8 cellular contexts compared by ENCODE assay signal in genomic region chr22:40533712-40534378, GRCh38.
DNase-seq lines count a peak whose midpoint lies in the region; ATAC-seq and TF ChIP-seq lines count a peak whose summit lies in the region.

No MANE protein-coding gene starts in this region.

- H3K56ac ChIP-seq in IMR-90 (ENCODE audit: extremely low read depth, insufficient read depth, low read length) = no peak overlapping the region; the same call in 1 of the 2 replicates

- H3K4me1 ChIP-seq in IMR-90 (ENCODE audit: control insufficient read depth, insufficient read depth, low read length) (peaks cover 19% of the 10 kb centered on the region), tibial nerve (peaks cover 0 to 63% (median 32%) of the 10 kb centered on the region in 4 donors)

- H2BK5ac ChIP-seq in IMR-90 (ENCODE audit: low read depth, low read length, poor library complexity, severe bottlenecking) = peak overlapping the region; percentile 95

- peak overlapping the region; percentile 16 to 60; a peak in 1 of 4 replicates for H4K8ac ChIP-seq in IMR-90 (ENCODE audit: low read depth in 2 of 2, low read length in 2 of 2)

- H2AK9ac ChIP-seq in IMR-90 (replicated peaks; ENCODE audit: low read depth, low read length, poor library complexity) = no peak overlapping the region

- dilution Hi-C loops in IMR-90 (cut with HindIII; ENCODE audit: low sequenced_read_pairs, unreplicated experiment) = no loop called here

- H3K23ac ChIP-seq in IMR-90 (ENCODE audit: low read depth, low read length) = peak overlapping the region; percentile 34; the same call in 1 of the 2 replicates

- peak overlapping the region; percentile 78 for H3K4me2 ChIP-seq in IMR-90 (ENCODE audit: low read depth, low read length)

- H3K27me3 Mint-ChIP-seq in effector memory CD8-positive, alpha-beta T cell = no peaks in the 10 kb centered on the region
- H3K27me3 Mint-ChIP-seq in natural killer cell (ENCODE audit: low read depth in 2 of 2) = no peaks in the 10 kb centered on the region

- no peaks in the 10 kb centered on the region for H3K9me3 Mint-ChIP-seq in effector memory CD8-positive, alpha-beta T cell
- no peaks in the 10 kb centered on the region for H3K9me3 Mint-ChIP-seq in natural killer cell

- POLR2A ChIA-PET in AG04449 (lab: Yijun Ruan, JAX) (interaction anchor here (0.6 to 2.2 kb wide), 4 partner anchors 10 to 84 kb away, joined by 3 to 7 read pairs (median 4); no protein-coding TSS in a partner anchor), IMR-90 (lab: Charles Lee; ENCODE audit: unreplicated experiment) (interaction anchor here (0.6 kb wide), 1 partner anchor 142 kb away, joined by 3 read pairs; no protein-coding TSS in a partner anchor)

- peaks cover 43 to 52% of the 10 kb centered on the region in 2 donors for H3K4me1 Mint-ChIP-seq in effector memory CD8-positive, alpha-beta T cell (ENCODE audit: low read depth in 2 of 2)
- peaks cover 37 to 45% of the 10 kb centered on the region in 2 donors for H3K4me1 Mint-ChIP-seq in natural killer cell

- H3K9me1 ChIP-seq in IMR-90 (ENCODE audit: insufficient read depth, low read length) = peaks cover 10% of the 10 kb centered on the region

- H4K91ac ChIP-seq in IMR-90 (ENCODE audit: insufficient read depth, low read depth, low read length) = peak overlapping the region; percentile 63; the same call in 1 of the 2 replicates

- peak overlapping the region; percentile 72 for H2BK120ac ChIP-seq in IMR-90 (ENCODE audit: low read depth, low read length)

- peak overlapping the region; percentile 77 to 79 for H3K4me3 Mint-ChIP-seq in effector memory CD8-positive, alpha-beta T cell
- peak overlapping the region; percentile 75 for H3K4me3 Mint-ChIP-seq in natural killer cell

- intact Hi-C loops in IMR-90 (cut with micrococcal nuclease) (loop anchor here (5.0 kb wide), 1 partner anchor 103 kb away; the partner anchor contains the start of gene MRTFA), natural killer cell (cut with micrococcal nuclease) (loop anchor here (2.0 kb wide), 1 partner anchor 103 kb away; the partner anchor contains the start of gene MRTFA)

- H3K27me3 ChIP-seq in IMR-90 (ENCODE audit: control insufficient read depth, insufficient read depth, low read length) = no peaks in the 10 kb centered on the region
- H3K27me3 ChIP-seq in tibial nerve = no peaks in the 10 kb centered on the region

- WGBS in IMR-90 (ENCODE audit: extremely low coverage in 2 of 2, insufficient read length in 1 of 2), 2 experiments = no CpG with 5 or more reads among the region's 4 CpGs
- 9 to 16% methylated on average over 4 of the region's 4 CpGs for WGBS in tibial nerve, 2 donors

- H3K27ac ChIP-seq in IMR-90 (ENCODE audit: insufficient read depth, low read length) = peak overlapping the region; percentile 8; the same call in 1 of the 2 replicates
- H3K27ac ChIP-seq in tibial nerve = peak overlapping the region in 3 of 4 donors; percentile 35 to 82 (median 78)

- H3K36me3 ChIP-seq in IMR-90 (ENCODE audit: control insufficient read depth, insufficient read depth, low read length) (no peaks in the 10 kb centered on the region), tibial nerve (no peaks in the 10 kb centered on the region)

- peak in 1 of 2 donors; percentile 49 for TF ChIP-seq EP300 in tibial nerve (IDR thresholded peaks at IDR 0.05)

- TF ChIP-seq CTCF in AG04449 (IDR thresholded peaks at IDR 0.05; ENCODE audit: insufficient read depth, low read length, missing control alignments) (no peak), IMR-90 (conservative IDR thresholded peaks at IDR 0.05; ENCODE audit: low read depth, low read length) (no peak), natural killer cell (IDR thresholded peaks at IDR 0.05) (no peak), tibial nerve (IDR thresholded peaks at IDR 0.05) (no peak)

- peaks cover 23% of the 10 kb centered on the region; the same call in 1 of the 2 replicates for H4K20me1 ChIP-seq in IMR-90 (ENCODE audit: insufficient read depth, low read length)

- peak overlapping the region; percentile 86 to 90 for H3K27ac Mint-ChIP-seq in effector memory CD8-positive, alpha-beta T cell
- peak overlapping the region; percentile 87 to 88 for H3K27ac Mint-ChIP-seq in natural killer cell

- H3K4me3 ChIP-seq in AG04449 (ENCODE audit: low read depth, low read length) (peak overlapping the region; percentile 56), IMR-90 (ENCODE audit: insufficient read depth, low read depth, low read length) (peak overlapping the region; percentile 3; the same call in 1 of the 2 replicates), tibial nerve (peak overlapping the region in 2 of 4 donors; percentile 9 to 35)

- ATAC-seq in GM19043 (IDR thresholded peaks at IDR 0.05; ENCODE audit: low read depth, unreplicated experiment) (peak; percentile 66), IMR-90 (ENCODE audit: low read depth) (peak; percentile 57), natural killer cell (peak; percentile 96 to 100 (median 99))
- peak; percentile 86 to 91 for ATAC-seq in activated CD4-positive, CD25-positive, alpha-beta regulatory T cell treated with anti-CD3 and anti-CD28 coated beads, Interleukin-2, amount 50 U/mL, for 24 hours
- peak; percentile 98 for ATAC-seq in effector memory CD8-positive, alpha-beta T cell (replicated peaks)

- 0 out of 2 replicates have a peak overlapping the region, but pooled peaks have one; percentile 2 for H2AK5ac ChIP-seq in IMR-90 (ENCODE audit: low read depth, low read length)

- H2BK15ac ChIP-seq in IMR-90 (ENCODE audit: low read depth, low read length) = peak overlapping the region; percentile 22; the same call in 1 of the 3 replicates

- no TSS peak for BruUV-seq in IMR-90 (replicated peaks; lab: Mats Ljungman, UMichigan)

- H3K14ac ChIP-seq in IMR-90 (replicated peaks; ENCODE audit: low read depth, low read length) = peak overlapping the region; percentile 83; the same call in 1 of the 2 replicates

- no peak for TF ChIP-seq RAD21 in IMR-90 (IDR thresholded peaks at IDR 0.05; ENCODE audit: low read length)

- no peak overlapping the region for H2AFZ ChIP-seq in IMR-90 (replicated peaks; ENCODE audit: low read length, poor library complexity)

- in situ Hi-C loops in IMR-90 (cut with MboI; ENCODE audit: low sequenced_read_pairs) = no loop called here

- TF ChIP-seq POLR2A in IMR-90 (IDR thresholded peaks at IDR 0.05; ENCODE audit: low read depth, low read length) (no peak), tibial nerve (IDR thresholded peaks at IDR 0.05) (no peak)

- peaks cover 4% of the 10 kb centered on the region for H3K36me3 Mint-ChIP-seq in effector memory CD8-positive, alpha-beta T cell (ENCODE audit: insufficient read depth)
- H3K36me3 Mint-ChIP-seq in natural killer cell = no peaks in the 10 kb centered on the region

- H3K9me3 ChIP-seq in IMR-90 (ENCODE audit: control insufficient read depth, insufficient read depth, low read length) (no peaks in the 10 kb centered on the region), tibial nerve (no peaks in the 10 kb centered on the region)

- CTCF ChIA-PET in AG04449 (lab: Yijun Ruan, JAX) = interaction anchor here (0.6 to 5.4 kb wide), 8 partner anchors 9 to 380 kb away, joined by 3 to 30 read pairs (median 6); no protein-coding TSS in a partner anchor
- CTCF ChIA-PET in IMR-90 (lab: Yijun Ruan, JAX) = interaction anchor here (0.6 to 2.3 kb wide), 2 partner anchors 9 to 96 kb away, joined by 4 to 16 read pairs; no protein-coding TSS in a partner anchor

- no peak overlapping the region for H2BK20ac ChIP-seq in IMR-90 (ENCODE audit: low read depth, low read length)

- H3K4ac ChIP-seq in IMR-90 (ENCODE audit: low read depth, low read length) = peak overlapping the region; percentile 89; the same call in 1 of the 2 replicates

- DNase-seq in AG04449 (ENCODE audit: low read depth, low spot score) = no peak
- peak; percentile 74 for DNase-seq in IMR-90
- DNase-seq in effector memory CD8-positive, alpha-beta T cell = peak; percentile 45 to 54 (median 48)
- DNase-seq in natural killer cell = no peak
- peak in 1 of 2 donors; percentile 29 for DNase-seq in tibial nerve (ENCODE audit: low spot score in 2 of 2)
- DNase-seq in NCI-H2081 treated with DMSO at 0.1 percent for 48 hours (lab: John Stamatoyannopoulos, UW) = no peak

- H3K9ac ChIP-seq in IMR-90 (ENCODE audit: low read depth, low read length) = peak overlapping the region; percentile 6; the same call in 1 of the 2 replicates

- peak overlapping the region; percentile 63; the same call in 1 of the 2 replicates for H4K5ac ChIP-seq in IMR-90 (ENCODE audit: low read depth, low read length)

- peaks cover 13 to 56% of the 10 kb centered on the region in 2 experiments; a peak in 3 of 4 replicates for H3K79me1 ChIP-seq in IMR-90 (ENCODE audit: low read depth in 1 of 2, low read length in 2 of 2)

- H3K18ac ChIP-seq in IMR-90 (ENCODE audit: low read depth, low read length) = peak overlapping the region; percentile 80; the same call in 1 of the 2 replicates

TF ChIP-seq in IMR-90, 13 proteins besides CTCF, POLR2A, EP300 and RAD21:
- TF ChIP-seq CEBPB (IDR thresholded peaks at IDR 0.05; ENCODE audit: low read depth, low read length) (no peak), RFX5 (IDR thresholded peaks at IDR 0.05; ENCODE audit: low read depth, low read length) (no peak), FOS (IDR thresholded peaks at IDR 0.05; ENCODE audit: low read depth, low read length) (no peak), BHLHE40 (IDR thresholded peaks at IDR 0.05; ENCODE audit: low read depth, low read length) (no peak)
TF ChIP-seq in IMR-90: peak in this region for 0.

Comparison
In these comparisons a context has a peak if more than half of its experiments do, and no peak if none do; other contexts are left out.
1. DNase-seq: peak in IMR-90 (single experiment) and effector memory CD8-positive, alpha-beta T cell (3 of 3); none in AG04449 (single experiment), natural killer cell (single experiment) and NCI-H2081 treated with DMSO at 0.1 percent for 48 hours (single experiment).
2. Peak in every context shown above with its lines, with median percentiles within 50 percentile points of each other: ATAC-seq.